1 cellular context compared by ENCODE assay signal in the genomic region with DNA sequence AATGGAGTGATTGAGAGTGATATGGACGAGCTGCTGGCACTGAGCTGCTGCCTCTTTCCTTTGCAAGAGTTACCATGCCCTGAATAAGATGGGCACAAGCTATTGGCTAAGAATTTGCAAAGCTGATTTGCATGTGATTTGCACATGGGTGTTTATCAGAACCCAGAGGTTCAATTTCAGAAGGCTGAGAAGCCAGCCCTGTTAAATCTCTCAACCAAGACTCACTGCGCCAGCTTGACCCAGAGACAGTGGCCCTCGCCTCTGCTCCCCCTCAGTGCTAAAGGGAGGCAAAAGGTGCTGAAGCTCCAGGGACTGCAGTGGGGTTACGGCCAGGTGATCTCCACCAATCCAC.
A peak's percentile ranks its signal among the peaks of the same experiment; 100 is the strongest.
TF ChIP-seq lines count a peak whose summit lies in the region.

No MANE protein-coding gene starts in this region.

TF ChIP-seq in GM12878, 131 proteins besides CTCF, POLR2A, EP300 and RAD21:
- TF ChIP-seq MXI1 (IDR thresholded peaks at IDR 0.05; ENCODE audit: low read depth, low read length) (no peak), TAF1 (IDR thresholded peaks at IDR 0.05; ENCODE audit: borderline replicate concordance, low read depth, low read length) (peak; percentile 84), SMAD5 (IDR thresholded peaks at IDR 0.05; ENCODE audit: low read depth) (no peak; the same call in 1 of the 2 replicates), POU2F2 (IDR thresholded peaks at IDR 0.05; ENCODE audit: borderline replicate concordance, low read depth, low read length) (peak; percentile 81), ZNF217 (IDR thresholded peaks at IDR 0.05) (no peak), ZZZ3 (IDR thresholded peaks at IDR 0.05; ENCODE audit: control insufficient read depth, insufficient read length, low read depth) (no peak), CBFB (IDR thresholded peaks at IDR 0.05; ENCODE audit: low read depth) (0 out of 2 replicates have a peak, but pooled peaks have one; percentile 14), ESRRA (IDR thresholded peaks at IDR 0.05; ENCODE audit: low read length) (no peak), WRNIP1 (IDR thresholded peaks at IDR 0.05; ENCODE audit: borderline replicate concordance, low read depth, low read length) (no peak), MLLT1 (IDR thresholded peaks at IDR 0.05) (0 out of 2 replicates have a peak, but pooled peaks have one; percentile 44), LARP7 (IDR thresholded peaks at IDR 0.05) (no peak), HCFC1 (IDR thresholded peaks at IDR 0.05; ENCODE audit: low read length) (no peak), PML (IDR thresholded peaks at IDR 0.05; ENCODE audit: low read length) (peak; percentile 87; the same call in 1 of the 2 replicates), POLR2AphosphoS2 (IDR thresholded peaks at IDR 0.05; ENCODE audit: low read depth, low read length) (0 out of 2 replicates have a peak, but pooled peaks have one; percentile 75), FOXK2 (IDR thresholded peaks at IDR 0.05) (no peak), HDGF (IDR thresholded peaks at IDR 0.05) (no peak), POLR2AphosphoS5 (IDR thresholded peaks at IDR 0.05; ENCODE audit: low read length) (peak; percentile 98)
- TF ChIP-seq, protein P1, sequence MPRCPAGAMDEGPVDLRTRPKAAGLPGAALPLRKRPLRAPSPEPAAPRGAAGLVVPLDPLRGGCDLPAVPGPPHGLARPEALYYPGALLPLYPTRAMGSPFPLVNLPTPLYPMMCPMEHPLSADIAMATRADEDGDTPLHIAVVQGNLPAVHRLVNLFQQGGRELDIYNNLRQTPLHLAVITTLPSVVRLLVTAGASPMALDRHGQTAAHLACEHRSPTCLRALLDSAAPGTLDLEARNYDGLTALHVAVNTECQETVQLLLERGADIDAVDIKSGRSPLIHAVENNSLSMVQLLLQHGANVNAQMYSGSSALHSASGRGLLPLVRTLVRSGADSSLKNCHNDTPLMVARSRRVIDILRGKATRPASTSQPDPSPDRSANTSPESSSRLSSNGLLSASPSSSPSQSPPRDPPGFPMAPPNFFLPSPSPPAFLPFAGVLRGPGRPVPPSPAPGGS (IDR thresholded peaks at IDR 0.05; ENCODE audit: borderline replicate concordance, insufficient read depth, low read depth, low read length, poor library complexity, severe bottlenecking) = peak; percentile 46
